9 cellular contexts compared by ENCODE assay signal in genomic region chr18:76518073-76518472, GRCh38. TPM values are rescaled to one million over a fixed set of nuclear protein-coding genes. Genes with fewer than 3 reads are reported as not detected.
DNase-seq lines count a peak whose midpoint lies in the region; ATAC-seq and TF ChIP-seq lines count a peak whose summit lies in the region.
"Had no signal": no experiment of that assay in that cellular context is flagged by ENCODE, and none has a peak within 500 bp of the region (broad histone marks: within the 10 kb centered on the region; RNA-seq: fewer than 3 reads in every experiment).

No MANE protein-coding gene starts in this region.

- no peak for ATAC-seq in right cardiac atrium
- ATAC-seq in Right ventricle myocardium inferior: no peak
- ATAC-seq in GM18861 (IDR thresholded peaks at IDR 0.05; ENCODE audit: unreplicated experiment): no peak
- ATAC-seq: Panc1 had no signal

- no peak overlapping the region for H4K5ac ChIP-seq in mesendoderm (ENCODE audit: low read length)

- H3K79me1 ChIP-seq in mesendoderm (ENCODE audit: low read length): no peaks in the 10 kb centered on the region

- no peak overlapping the region for H3K4ac ChIP-seq in mesendoderm (ENCODE audit: low read depth, low read length)

- no peak overlapping the region for H3K23ac ChIP-seq in mesendoderm (ENCODE audit: low read length)

- no peak overlapping the region for H2BK5ac ChIP-seq in mesendoderm (ENCODE audit: low read length)

- peak overlapping the region; percentile 50 for H3K9ac ChIP-seq in mesendoderm (ENCODE audit: low read length)

- peak overlapping the region; percentile 76 for H3K56ac ChIP-seq in mesendoderm (ENCODE audit: low read length)

- peak overlapping the region; percentile 12 for H3K4me3 ChIP-seq in right cardiac atrium (ENCODE audit: low read length)
- no peak overlapping the region for H3K4me3 ChIP-seq in mesendoderm (ENCODE audit: low read length)
- H3K4me3 ChIP-seq in uterus: peak overlapping the region; percentile 26 to 31

- DNase-seq in right cardiac atrium (no peak), Right ventricle myocardium inferior (ENCODE audit: missing footprints) (no peak), amniotic epithelial cell (ENCODE audit: low read depth) (peak; percentile 12), mesendoderm (no peak), uterus (no peak), NCI-H1105 (lab: John Stamatoyannopoulos, UW) (no peak), cerebellar cortex (ENCODE audit: low spot score) (no peak)

- no peak overlapping the region for H4K8ac ChIP-seq in mesendoderm (ENCODE audit: low read depth, low read length)

- WGBS in right cardiac atrium: 54% methylated on average over 5 of the region's 5 CpGs
- no CpG with 5 or more reads among the region's 5 CpGs for WGBS in mesendoderm (ENCODE audit: extremely low coverage, insufficient coverage, low lambda C conversion rate)

- H3K4me2 ChIP-seq in mesendoderm (ENCODE audit: low read length): peak overlapping the region; percentile 56

- TF ChIP-seq POLR2A in uterus (IDR thresholded peaks at IDR 0.05): no peak

- no peak overlapping the region for H2BK120ac ChIP-seq in mesendoderm (ENCODE audit: low read depth, low read length)

- no peaks in the 10 kb centered on the region for H3K36me3 ChIP-seq in mesendoderm (ENCODE audit: control insufficient read depth, insufficient read depth, low read length)
- H3K36me3 ChIP-seq in uterus: no peaks in the 10 kb centered on the region

- intact Hi-C loops in right cardiac atrium (cut with DNase I): no loop called here
- intact Hi-C loops in Right ventricle myocardium inferior (cut with DNase I): no loop called here
- intact Hi-C loops in uterus (cut with DNase I; ENCODE audit: low total_unique reads): no loop called here

- H3K27ac ChIP-seq in right cardiac atrium (ENCODE audit: low read length): no peak overlapping the region
- no peak overlapping the region for H3K27ac ChIP-seq in mesendoderm (ENCODE audit: low read depth, low read length)
- H3K27ac ChIP-seq in uterus: peak overlapping the region; percentile 86 to 97

- H2AK5ac ChIP-seq in mesendoderm (ENCODE audit: low read length): no peak overlapping the region

- H3K4me1 ChIP-seq in right cardiac atrium (ENCODE audit: control insufficient read depth, insufficient read depth, low read length) (no peaks in the 10 kb centered on the region), mesendoderm (ENCODE audit: control insufficient read depth, low read depth, low read length) (no peaks in the 10 kb centered on the region), uterus (peaks cover 0 to 3% of the 10 kb centered on the region in 2 donors)

- H3K27me3 ChIP-seq in right cardiac atrium (ENCODE audit: control insufficient read depth, insufficient read depth) (no peaks in the 10 kb centered on the region), mesendoderm (ENCODE audit: insufficient read depth, low read length, poor library complexity) (no peaks in the 10 kb centered on the region), uterus (no peaks in the 10 kb centered on the region)

- H2BK15ac ChIP-seq in mesendoderm (replicated peaks; ENCODE audit: low read depth): no peak overlapping the region

- no peak overlapping the region for H3K18ac ChIP-seq in mesendoderm (ENCODE audit: low read length)

- no peaks in the 10 kb centered on the region for H3K9me3 ChIP-seq in right cardiac atrium (ENCODE audit: control insufficient read depth, low read length)
- H3K9me3 ChIP-seq in uterus: no peaks in the 10 kb centered on the region

- no peaks in the 10 kb centered on the region for H3K79me2 ChIP-seq in mesendoderm (ENCODE audit: control insufficient read depth, insufficient read depth, low read length)

- no peak for TF ChIP-seq CTCF in uterus (IDR thresholded peaks at IDR 0.05)

RNA-seq across cellular contexts. Expression of gene ZNF516, which starts 23.0 kb away (rescaled TPM):
- total RNA-seq in right cardiac atrium: 10 to 100 TPM; 11.0 to 16.2 (median 12.3) TPM
- polyA plus RNA-seq in right cardiac atrium: 4.8 TPM
- total RNA-seq in Right ventricle myocardium inferior: 12.3 TPM
- polyA plus RNA-seq in mesendoderm (2013, experiment 1 of 2): 2.1 TPM
- polyA plus RNA-seq in mesendoderm (2013, experiment 2 of 2): 2.6 TPM
- 100 to 1,000 TPM in 1 of 4 donors, 10 to 100 TPM in 3; 29.4 to 177 (median 65.7) TPM for total RNA-seq in uterus

Comparison
In these comparisons a context has a peak if more than half of its experiments do, and no peak if none do; other contexts are left out.
1. H3K27ac ChIP-seq: peak in uterus (2 of 2); none in right cardiac atrium (single experiment) and mesendoderm (single experiment).